In genomic region chr14:91415794-91416743, GRCh38 we compare ENCODE assay signal across 1 cellular context.
TF ChIP-seq lines count a peak whose summit lies in the region.

No MANE protein-coding gene starts in this region.

TF ChIP-seq in HEK293, 187 proteins besides CTCF, POLR2A, EP300 and RAD21 (continued from another document):
- TF ChIP-seq ZNF223 (tag by site-specific recombination; IDR thresholded peaks at IDR 0.05): no peak
- no peak for TF ChIP-seq ZIC2 (tag by site-specific recombination; IDR thresholded peaks at IDR 0.05)
- 0 out of 2 replicates have a peak, but pooled peaks have one; percentile 48 for TF ChIP-seq ZBTB20 (tag by site-specific recombination; IDR thresholded peaks at IDR 0.05)
- no peak for TF ChIP-seq ZNF157 (tag by site-specific recombination; IDR thresholded peaks at IDR 0.05)
- TF ChIP-seq ZSCAN4 (tag by site-specific recombination; IDR thresholded peaks at IDR 0.05): 0 out of 2 replicates have a peak, but pooled peaks have one; percentile 8
- no peak for TF ChIP-seq ZNF670 (tag by site-specific recombination; IDR thresholded peaks at IDR 0.05; ENCODE audit: low read depth)
- TF ChIP-seq ZNF548 (tag by site-specific recombination; IDR thresholded peaks at IDR 0.05): no peak
- TF ChIP-seq ZBTB17 (tag by site-specific recombination; IDR thresholded peaks at IDR 0.05): peak; percentile 50; the same call in 1 of the 2 replicates
- no peak for TF ChIP-seq ZNF18 (tag by site-specific recombination; IDR thresholded peaks at IDR 0.05)
- no peak for TF ChIP-seq ZNF175 (tag by site-specific recombination; IDR thresholded peaks at IDR 0.05)
- TF ChIP-seq ZNF26 (tag by site-specific recombination; IDR thresholded peaks at IDR 0.05): no peak
- TF ChIP-seq ZNF10 (tag by site-specific recombination; IDR thresholded peaks at IDR 0.05): no peak
- TF ChIP-seq SP7 (tag by site-specific recombination; IDR thresholded peaks at IDR 0.05): peak; percentile 79
- no peak for TF ChIP-seq ZNF701 (tag by site-specific recombination; IDR thresholded peaks at IDR 0.05)
- TF ChIP-seq HOXC10 (CRISPR knock-in tag; IDR thresholded peaks at IDR 0.05): no peak
- no peak for TF ChIP-seq INSM2 (tag by site-specific recombination; IDR thresholded peaks at IDR 0.05)
- TF ChIP-seq ZNF558 (tag by site-specific recombination; IDR thresholded peaks at IDR 0.05): no peak
- 0 out of 2 replicates have a peak, but pooled peaks have one; percentile 5 for TF ChIP-seq YY1 (tag by site-specific recombination; IDR thresholded peaks at IDR 0.05)
- TF ChIP-seq SP2 (tag by site-specific recombination; IDR thresholded peaks at IDR 0.05): peak; percentile 27
- no peak for TF ChIP-seq ZNF514 (tag by site-specific recombination; IDR thresholded peaks at IDR 0.05)
- no peak for TF ChIP-seq ZBTB8A (tag by site-specific recombination; IDR thresholded peaks at IDR 0.05)
- no peak for TF ChIP-seq ZNF521 (tag by site-specific recombination; IDR thresholded peaks at IDR 0.05)
- TF ChIP-seq ZNF416 (tag by site-specific recombination; IDR thresholded peaks at IDR 0.05): no peak
- peak; percentile 98 for TF ChIP-seq ZFP69B (tag by site-specific recombination; IDR thresholded peaks at IDR 0.05)
- no peak for TF ChIP-seq ZBTB11 (tag by site-specific recombination; conservative IDR thresholded peaks at IDR 0.05; ENCODE audit: low read depth)
- no peak for TF ChIP-seq ZNF391 (tag by site-specific recombination; IDR thresholded peaks at IDR 0.05; ENCODE audit: borderline replicate concordance, low read depth)
- no peak for TF ChIP-seq ZNF843 (tag by site-specific recombination; IDR thresholded peaks at IDR 0.05)
- TF ChIP-seq KLF8 (tag by site-specific recombination; IDR thresholded peaks at IDR 0.05): no peak
- 0 out of 2 replicates have a peak, but pooled peaks have one; percentile 36 for TF ChIP-seq ZXDB (tag by site-specific recombination; IDR thresholded peaks at IDR 0.05)
- TF ChIP-seq KLF10 (tag by site-specific recombination; IDR thresholded peaks at IDR 0.05): no peak; the same call in 1 of the 2 replicates
- TF ChIP-seq ZNF362 (tag by site-specific recombination; IDR thresholded peaks at IDR 0.05): no peak
- no peak; the same call in 1 of the 2 replicates for TF ChIP-seq KLF9 (tag by site-specific recombination; IDR thresholded peaks at IDR 0.05; ENCODE audit: low read depth)
- no peak for TF ChIP-seq ZNF76 (tag by site-specific recombination; IDR thresholded peaks at IDR 0.05; ENCODE audit: borderline replicate concordance, low read depth)
- TF ChIP-seq PRDM6 (tag by site-specific recombination; IDR thresholded peaks at IDR 0.05): peak; percentile 79
- no peak for TF ChIP-seq ZNF24 (tag by site-specific recombination; IDR thresholded peaks at IDR 0.05)
- TF ChIP-seq ZNF23 (tag by site-specific recombination; IDR thresholded peaks at IDR 0.05; ENCODE audit: borderline replicate concordance): no peak
- TF ChIP-seq ZNF585B (tag by site-specific recombination; IDR thresholded peaks at IDR 0.05): no peak
- no peak for TF ChIP-seq ZSCAN18 (tag by site-specific recombination; IDR thresholded peaks at IDR 0.05)
- no peak for TF ChIP-seq IKZF3 (tag by site-specific recombination; IDR thresholded peaks at IDR 0.05)
- no peak for TF ChIP-seq ZNF302 (tag by site-specific recombination; IDR thresholded peaks at IDR 0.05; ENCODE audit: low read depth)
- no peak for TF ChIP-seq GFI1B (tag by site-specific recombination; IDR thresholded peaks at IDR 0.05)
- no peak for TF ChIP-seq ZNF830 (tag by site-specific recombination; IDR thresholded peaks at IDR 0.05; ENCODE audit: low read depth)
- peak; percentile 97 for TF ChIP-seq ZNF692 (tag by site-specific recombination; IDR thresholded peaks at IDR 0.05)
- TF ChIP-seq ZNF639 (tag by site-specific recombination; IDR thresholded peaks at IDR 0.05): no peak
